In genomic region chr2:222656544-222657446, GRCh38 we compare ENCODE assay signal across 8 cellular contexts. TPM values are rescaled to one million over a fixed set of nuclear protein-coding genes. Genes with fewer than 3 reads are reported as not detected.
DNase-seq lines count a peak whose midpoint lies in the region; ATAC-seq and TF ChIP-seq lines count a peak whose summit lies in the region.

No MANE protein-coding gene starts in this region.

- TF ChIP-seq CTCF in cardiac muscle cell (IDR thresholded peaks at IDR 0.05; ENCODE audit: low read depth, low read length) (no peak), WERI-Rb-1 (IDR thresholded peaks at IDR 0.05; ENCODE audit: low read depth, low read length) (no peak)

- H3K27ac ChIP-seq in cardiac muscle cell (peak overlapping the region; percentile 99), WERI-Rb-1 (peak overlapping the region; percentile 100), skin epidermis (peak overlapping the region in 19 of 21 experiments; percentile 88 to 99 (median 95))

- H3K36me3 ChIP-seq in cardiac muscle cell (no peaks in the 10 kb centered on the region), WERI-Rb-1 (peaks cover 3% of the 10 kb centered on the region; the same call in 1 of the 2 replicates)

- intact Hi-C loops in cardiac septum (cut with DNase I): no loop called here
- intact Hi-C loops in left ventricle myocardium superior (cut with micrococcal nuclease): no loop called here

- H3K27me3 ChIP-seq in cardiac muscle cell (no peaks in the 10 kb centered on the region), WERI-Rb-1 (ENCODE audit: insufficient read depth, low read depth, severe bottlenecking) (no peaks in the 10 kb centered on the region)

- DNase-seq in cardiac muscle cell (ENCODE audit: low read depth in 1 of 2, low spot score in 1 of 2) (peak in 1 of 2 donors; percentile 6), cardiac septum (ENCODE audit: low spot score) (no peak), WERI-Rb-1 (no peak), left ventricle myocardium superior (no peak), dedifferentiated amniotic fluid mesenchymal stem cell (ENCODE audit: extremely low spot score) (no peak), cerebellar nuclear complex (lab: John Stamatoyannopoulos, UW) (no peak)

- H3K4me3 ChIP-seq in cardiac muscle cell (peak overlapping the region; percentile 73), WERI-Rb-1 (ENCODE audit: low read depth, low read length) (peak overlapping the region; percentile 98), skin epidermis (peak overlapping the region; percentile 73 to 97 (median 81))

- peaks cover 7% of the 10 kb centered on the region for H3K4me1 ChIP-seq in cardiac muscle cell (ENCODE audit: low read depth)

- ATAC-seq in HG03108 (IDR thresholded peaks at IDR 0.05; ENCODE audit: unreplicated experiment) (peak; percentile 6), left ventricle myocardium superior (peak; percentile 3)

- no peaks in the 10 kb centered on the region for H3K9me3 ChIP-seq in cardiac muscle cell (ENCODE audit: low read depth)
- no peaks in the 10 kb centered on the region for H3K9me3 ChIP-seq in WERI-Rb-1 (ENCODE audit: severe bottlenecking)

RNA-seq across cellular contexts. Expression of gene FARSB, which starts 0.9 kb away (rescaled TPM):
- total RNA-seq in cardiac muscle cell (10.6 and 12.0 TPM in 2 replicates), cardiac septum (17.8 TPM), left ventricle myocardium superior (18.5 TPM)
- polyA plus RNA-seq in cardiac muscle cell: 26.7 and 32.5 TPM in 2 replicates

RNA-seq across cellular contexts. Expression of gene MOGAT1, which starts 14.7 kb away (rescaled TPM):
- total RNA-seq in cardiac muscle cell: not detected in 2 replicates
- polyA plus RNA-seq in cardiac muscle cell: 0.34 TPM in 1 of 2 replicates, not detected in the other
- 0.24 TPM for total RNA-seq in cardiac septum
- total RNA-seq in left ventricle myocardium superior: 0.25 TPM
